Comparison of ENCODE assay signal across 19 cellular contexts in the genomic region with DNA sequence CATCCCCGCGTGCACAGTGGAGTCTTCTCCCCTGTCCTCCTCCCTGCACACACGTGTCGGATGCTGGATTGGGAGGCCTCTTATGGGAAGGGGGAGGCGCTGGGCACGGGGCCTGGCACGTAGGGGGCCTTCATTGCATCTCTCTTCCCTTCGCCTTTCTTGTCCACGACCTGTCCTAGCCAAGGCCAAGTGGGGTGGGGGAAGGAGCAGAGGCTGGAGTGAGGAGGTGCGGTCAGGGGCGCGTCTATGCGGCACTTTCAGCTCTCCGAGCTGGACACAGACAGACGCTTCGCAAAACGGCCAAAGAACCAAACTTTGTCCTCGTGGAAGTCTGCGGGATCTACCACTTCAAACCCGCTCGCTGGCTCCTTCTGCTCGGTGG. TPM values are rescaled to one million over a fixed set of nuclear protein-coding genes. Genes with fewer than 3 reads are reported as not detected.
DNase-seq lines count a peak whose midpoint lies in the region; ATAC-seq and TF ChIP-seq lines count a peak whose summit lies in the region.
"Had no signal": no experiment of that assay in that cellular context is flagged by ENCODE, and none has a peak within 500 bp of the region (broad histone marks: within the 10 kb centered on the region; RNA-seq: fewer than 3 reads in every experiment).

No MANE protein-coding gene starts in this region.

- ATAC-seq in activated T-helper 17 cell treated with anti-CD3 and anti-CD28 coated beads, Interleukin-2, amount 50 U/mL, for 72 hours (replicated peaks) = no peak
- ATAC-seq in memory B cell (ENCODE audit: low read depth) = no peak

- H3K27me3 ChIP-seq in sigmoid colon (peaks cover 20 to 92% (median 55%) of the 10 kb centered on the region in 3 donors), thyroid gland (peaks cover 8% of the 10 kb centered on the region)

- peak overlapping the region; percentile 27 for H3K4me3 Mint-ChIP-seq in activated T-helper 17 cell treated with anti-CD3 and anti-CD28 coated beads, Interleukin-2, amount 50 U/mL, for 72 hours
- peak overlapping the region; percentile 44 for H3K4me3 Mint-ChIP-seq in memory B cell
- H3K4me3 Mint-ChIP-seq: central memory CD8-positive, alpha-beta T cell had no signal

- H3K27ac ChIP-seq in sigmoid colon (no peak overlapping the region), thyroid gland (no peak overlapping the region)
- H3K27ac ChIP-seq: 22Rv1, right lobe of liver, WERI-Rb-1 had no signal

- H3K4me1 Mint-ChIP-seq in activated T-helper 17 cell treated with anti-CD3 and anti-CD28 coated beads, Interleukin-2, amount 50 U/mL, for 72 hours = peaks cover 3% of the 10 kb centered on the region
- H3K4me1 Mint-ChIP-seq in memory B cell = peaks cover 8% of the 10 kb centered on the region

- peaks cover 0 to 30% (median 22%) of the 10 kb centered on the region in 4 donors for H3K4me1 ChIP-seq in sigmoid colon
- H3K4me1 ChIP-seq in thyroid gland = peaks cover 12 to 26% of the 10 kb centered on the region in 2 donors

- peaks cover 33% of the 10 kb centered on the region for H3K27me3 Mint-ChIP-seq in activated T-helper 17 cell treated with anti-CD3 and anti-CD28 coated beads, Interleukin-2, amount 50 U/mL, for 72 hours
- H3K27me3 Mint-ChIP-seq in memory B cell = peaks cover 21% of the 10 kb centered on the region

- 9 to 19% methylated on average over 22 of the region's 22 CpGs for WGBS in sigmoid colon, 2 donors
- 17 to 19% methylated on average over 17 to 20 of the region's 22 CpGs for WGBS in thyroid gland, 2 donors

- no peak for TF ChIP-seq POLR2A in sigmoid colon (IDR thresholded peaks at IDR 0.05)
- TF ChIP-seq POLR2A in thyroid gland (IDR thresholded peaks at IDR 0.05) = no peak

- intact Hi-C loops in sigmoid colon (cut with DNase I) = no loop called here
- intact Hi-C loops in thyroid gland (cut with DNase I) = no loop called here

- TF ChIP-seq CTCF in sigmoid colon (IDR thresholded peaks at IDR 0.05) (no peak), thyroid gland (IDR thresholded peaks at IDR 0.05) (no peak)

- no peaks in the 10 kb centered on the region for H3K9me3 Mint-ChIP-seq in activated T-helper 17 cell treated with anti-CD3 and anti-CD28 coated beads, Interleukin-2, amount 50 U/mL, for 72 hours
- H3K9me3 Mint-ChIP-seq in memory B cell = peaks cover 3% of the 10 kb centered on the region
- H3K9me3 Mint-ChIP-seq: central memory CD8-positive, alpha-beta T cell had no signal

- no peak overlapping the region for H3K4me3 ChIP-seq in sigmoid colon
- H3K4me3 ChIP-seq in thyroid gland (replicated peaks in 1 of 3) = no peak overlapping the region

- no peaks in the 10 kb centered on the region for H3K36me3 ChIP-seq in sigmoid colon
- H3K36me3 ChIP-seq in thyroid gland = no peaks in the 10 kb centered on the region
- H3K36me3 ChIP-seq: right lobe of liver, WERI-Rb-1 had no signal

- H3K27ac Mint-ChIP-seq in activated T-helper 17 cell treated with anti-CD3 and anti-CD28 coated beads, Interleukin-2, amount 50 U/mL, for 72 hours = no peak overlapping the region
- no peak overlapping the region for H3K27ac Mint-ChIP-seq in memory B cell
- H3K27ac Mint-ChIP-seq: CD4-positive, alpha-beta memory T cell had no signal

- peak; percentile 24 for DNase-seq in DMS 273 (lab: John Stamatoyannopoulos, UW; ENCODE audit: unreplicated experiment)
- DNase-seq in DMS 273 treated with DMSO at 0.1 percent for 48 hours (lab: John Stamatoyannopoulos, UW) = no peak
- DNase-seq in memory B cell (ENCODE audit: low spot score in 2 of 2) = no peak
- DNase-seq in sigmoid colon = peak; percentile 25
- DNase-seq in stimulated activated CD4-positive, alpha-beta T cell treated with anti-CD3 and anti-CD28 coated beads, Interleukin-15, amount 100 ng/mL, for 24 hours = no peak
- no peak for DNase-seq in amygdala (lab: John Stamatoyannopoulos, UW)
- DNase-seq in thyroid gland = no peak
- DNase-seq: activated CD8-positive, alpha-beta memory T cell treated with anti-CD3 and anti-CD28 coated beads, Interleukin-2, amount 50 U/mL, for 48 hours; foreskin melanocyte; GDM1; KBM-7; stimulated activated CD4-positive, alpha-beta T cell treated with anti-CD3 and anti-CD28 coated beads, Interleukin-4, amount 100 ng/mL, for 4 hours; SW 1271; WERI-Rb-1 had no signal

- H3K9me3 ChIP-seq in sigmoid colon = no peaks in the 10 kb centered on the region
- H3K9me3 ChIP-seq in thyroid gland = no peaks in the 10 kb centered on the region
- H3K9me3 ChIP-seq: right lobe of liver had no signal

- no peaks in the 10 kb centered on the region for H3K36me3 Mint-ChIP-seq in activated T-helper 17 cell treated with anti-CD3 and anti-CD28 coated beads, Interleukin-2, amount 50 U/mL, for 72 hours (ENCODE audit: low read depth)
- no peaks in the 10 kb centered on the region for H3K36me3 Mint-ChIP-seq in memory B cell
- H3K36me3 Mint-ChIP-seq: CD4-positive, alpha-beta memory T cell had no signal

- TF ChIP-seq EP300 in sigmoid colon (IDR thresholded peaks at IDR 0.05) = no peak

RNA-seq across cellular contexts. Expression of gene ALPG, which starts 13.4 kb away (rescaled TPM):
- not detected for total RNA-seq in activated T-helper 17 cell treated with anti-CD3 and anti-CD28 coated beads, Interleukin-2, amount 50 U/mL, for 72 hours
- total RNA-seq in sigmoid colon = not detected
- polyA plus RNA-seq in sigmoid colon = under 1 TPM in 1 of 3 donors, not detected in 2; 0.10 TPM
- total RNA-seq in thyroid gland = not detected
- total RNA-seq: CD4-positive, alpha-beta memory T cell; right lobe of liver had no signal
- polyA plus RNA-seq: CD4-positive, alpha-beta memory T cell had no signal

RNA-seq across cellular contexts. Expression of gene ALPI, which starts 35.9 kb away (rescaled TPM):
- not detected for total RNA-seq in activated T-helper 17 cell treated with anti-CD3 and anti-CD28 coated beads, Interleukin-2, amount 50 U/mL, for 72 hours
- total RNA-seq in sigmoid colon (not detected), thyroid gland (not detected)
- polyA plus RNA-seq in sigmoid colon = 10 to 100 TPM in 1 of 3 donors, 1 to 10 TPM in 2; 5.3 to 10.2 (median 7.2) TPM
- total RNA-seq: CD4-positive, alpha-beta memory T cell had no signal
- polyA plus RNA-seq: CD4-positive, alpha-beta memory T cell had no signal

RNA-seq across cellular contexts. Expression of gene ALPP, which starts 41.5 kb away (rescaled TPM):
- total RNA-seq in activated T-helper 17 cell treated with anti-CD3 and anti-CD28 coated beads, Interleukin-2, amount 50 U/mL, for 72 hours = under 1 TPM in 1 of 2 donors, not detected in 1; 0.19 TPM
- total RNA-seq in sigmoid colon (not detected), thyroid gland (not detected)
- under 1 TPM in 1 of 3 donors, not detected in 2; 0.03 TPM for polyA plus RNA-seq in sigmoid colon
- total RNA-seq: CD4-positive, alpha-beta memory T cell; right lobe of liver had no signal
- polyA plus RNA-seq: CD4-positive, alpha-beta memory T cell had no signal

Comparison
In these comparisons a context has a peak if more than half of its experiments do, and no peak if none do; other contexts are left out.
1. DNase-seq: peak in DMS 273 (single experiment) and sigmoid colon (single experiment); none in DMS 273 treated with DMSO at 0.1 percent for 48 hours (single experiment), memory B cell (0 of 2), stimulated activated CD4-positive, alpha-beta T cell treated with anti-CD3 and anti-CD28 coated beads, Interleukin-15, amount 100 ng/mL, for 24 hours (single experiment), amygdala (0 of 56) and thyroid gland (0 of 2).